Comparison of ENCODE assay signal across 8 cellular contexts in genomic region chr18:79950440-79951341, GRCh38.
DNase-seq lines count a peak whose midpoint lies in the region; ATAC-seq and TF ChIP-seq lines count a peak whose summit lies in the region.

No MANE protein-coding gene starts in this region.

- H3K27me3 ChIP-seq in WERI-Rb-1 (ENCODE audit: insufficient read depth, low read depth, severe bottlenecking) = no peaks in the 10 kb centered on the region

- ATAC-seq in HG03280 (IDR thresholded peaks at IDR 0.05; ENCODE audit: unreplicated experiment) (peak; percentile 22), GM21786 (IDR thresholded peaks at IDR 0.05; ENCODE audit: unreplicated experiment) (no peak)

- H3K27ac Mint-ChIP-seq in nephron = peak overlapping the region; percentile 33 to 83 (median 53)

- peaks cover 11% of the 10 kb centered on the region for H3K27me3 Mint-ChIP-seq in nephron (ENCODE audit: low read depth)

- H3K4me1 Mint-ChIP-seq in nephron = peaks cover 46% of the 10 kb centered on the region

- H3K9me3 Mint-ChIP-seq in nephron = no peaks in the 10 kb centered on the region

- no peaks in the 10 kb centered on the region for H3K9me3 ChIP-seq in WERI-Rb-1 (ENCODE audit: severe bottlenecking)

- TF ChIP-seq CTCF in WERI-Rb-1 (IDR thresholded peaks at IDR 0.05; ENCODE audit: low read depth, low read length) = no peak
- TF ChIP-seq CTCF in fibroblast of mammary gland (conservative IDR thresholded peaks at IDR 0.05; ENCODE audit: control insufficient read depth, insufficient read depth, low read depth, low read length) = no peak
- TF ChIP-seq CTCF in nephron (IDR thresholded peaks at IDR 0.05; ENCODE audit: unreplicated experiment in 3 of 3) = no peak

- peak overlapping the region; percentile 86 to 96 (median 89) for H3K4me3 Mint-ChIP-seq in nephron

- H3K27ac ChIP-seq in WERI-Rb-1 = peak overlapping the region; percentile 80

- peaks cover 56% of the 10 kb centered on the region for H3K36me3 ChIP-seq in WERI-Rb-1

- DNase-seq in activated CD8-positive, alpha-beta memory T cell treated with anti-CD3 and anti-CD28 coated beads, Interleukin-2, amount 50 U/mL, for 48 hours = peak; percentile 63
- no peak for DNase-seq in activated CD8-positive, alpha-beta memory T cell treated with anti-CD3 and anti-CD28 coated beads for 24 hours
- DNase-seq in WERI-Rb-1 = no peak
- peak; percentile 12 for DNase-seq in fibroblast of mammary gland (ENCODE audit: low read depth)
- DNase-seq in NCI-H2171 (lab: John Stamatoyannopoulos, UW) = no peak

- H3K36me3 Mint-ChIP-seq in nephron (ENCODE audit: low read depth) = peaks cover 8% of the 10 kb centered on the region

- H3K4me3 ChIP-seq in WERI-Rb-1 (ENCODE audit: low read depth, low read length) (peak overlapping the region; percentile 64), fibroblast of mammary gland (ENCODE audit: control insufficient read depth, low read depth, low read length) (peak overlapping the region; percentile 62)

Comparison
In these comparisons a context has a peak if more than half of its experiments do, and no peak if none do; other contexts are left out.
1. DNase-seq: peak in activated CD8-positive, alpha-beta memory T cell treated with anti-CD3 and anti-CD28 coated beads, Interleukin-2, amount 50 U/mL, for 48 hours (single experiment) and fibroblast of mammary gland (single experiment); none in activated CD8-positive, alpha-beta memory T cell treated with anti-CD3 and anti-CD28 coated beads for 24 hours (single experiment), WERI-Rb-1 (single experiment) and NCI-H2171 (single experiment).